Comparison of ENCODE assay signal across 8 cellular contexts in the genomic region with DNA sequence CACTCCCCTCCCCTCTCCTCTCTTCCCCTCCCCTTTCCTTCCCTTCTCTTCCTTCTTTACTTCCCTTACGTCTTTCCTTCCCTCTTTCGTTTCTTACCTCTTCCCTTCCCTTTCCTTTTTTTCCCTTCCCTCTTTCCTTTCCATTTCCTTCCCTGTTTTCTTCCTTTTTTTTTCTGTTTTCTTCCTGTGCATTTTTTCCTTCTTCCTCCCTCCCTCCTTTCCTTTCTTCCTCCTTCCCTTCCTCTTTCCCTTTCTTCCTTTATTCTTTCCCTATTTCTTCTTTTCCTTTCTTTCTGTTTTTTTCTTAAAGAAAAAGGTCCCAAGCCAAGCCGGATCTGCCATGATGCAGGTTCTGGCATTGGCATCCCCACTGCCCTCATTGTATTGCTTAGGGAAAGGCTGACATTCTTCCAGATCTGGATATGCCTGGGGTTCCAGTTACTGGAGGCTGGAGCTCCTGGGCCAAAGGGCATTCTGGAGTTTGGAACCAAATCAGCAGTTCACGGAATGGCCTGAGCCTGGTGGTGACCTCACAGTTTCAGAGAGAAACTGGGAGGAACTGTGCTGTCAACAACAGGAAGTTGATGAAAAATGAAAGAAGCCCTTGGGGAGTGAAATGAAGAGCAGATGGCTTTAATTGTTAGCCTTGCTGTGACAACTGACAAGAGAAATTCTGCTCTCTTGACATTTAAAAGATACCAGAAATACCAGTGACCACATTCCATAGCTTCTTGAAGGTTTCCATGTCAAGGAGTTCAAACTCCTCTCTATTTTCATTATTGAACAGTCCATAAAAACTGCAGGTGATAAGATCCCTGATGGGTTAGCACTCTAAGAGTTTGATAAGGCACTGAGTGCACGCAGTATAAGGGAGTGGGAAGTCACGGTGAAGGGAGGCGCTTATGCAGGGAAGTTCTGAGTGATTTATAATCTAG.
DNase-seq lines count a peak whose midpoint lies in the region; ATAC-seq and TF ChIP-seq lines count a peak whose summit lies in the region.

No MANE protein-coding gene starts in this region.

- H3K27ac ChIP-seq in OCI-LY7 (ENCODE audit: low read depth, low read length, poor library complexity, severe bottlenecking) (peak overlapping the region; percentile 64), fibroblast of lung (ENCODE audit: insufficient read depth, low read length) (peak overlapping the region; percentile 65)

- H3K4me3 ChIP-seq in OCI-LY7 (ENCODE audit: low read depth, low read length, poor library complexity, severe bottlenecking) (peak overlapping the region; percentile 39), fibroblast of lung (replicated peaks in 1 of 4; ENCODE audit: control extremely low read depth in 1 of 4, insufficient read depth in 1 of 4, low read depth in 3 of 4, low read length in 4 of 4) (no peak overlapping the region)

- ATAC-seq in GM18519 (IDR thresholded peaks at IDR 0.05; ENCODE audit: low FRiP score, unreplicated experiment): peak; percentile 99
- ATAC-seq in HG02938 (IDR thresholded peaks at IDR 0.05; ENCODE audit: unreplicated experiment): peak; percentile 99

- CTCF ChIA-PET in OCI-LY7 (lab: Charles Lee; ENCODE audit: unreplicated experiment): no interaction called here

- DNase-seq in AG08396 (ENCODE audit: low spot score): peak; percentile 48
- peak; percentile 87 for DNase-seq in OCI-LY7 (ENCODE audit: low spot score)
- peak; percentile 51 to 62 for DNase-seq in fibroblast of lung (ENCODE audit: low read depth in 2 of 2)
- DNase-seq in pons (ENCODE audit: low spot score): peak; percentile 54
- DNase-seq in stimulated activated CD8-positive, alpha-beta memory T cell treated with anti-CD3 and anti-CD28 coated beads, Interleukin-4, amount 100 ng/mL, for 48 hours: no peak
- DNase-seq in activated effector memory CD4-positive, alpha-beta T cell treated with anti-CD3 and anti-CD28 coated beads, Interleukin-2, amount 50 U/mL, for 16 hours: no peak

- H3K9me2 ChIP-seq in OCI-LY7 (ENCODE audit: insufficient read depth, low read length): no peaks in the 10 kb centered on the region

- no peaks in the 10 kb centered on the region for H4K20me1 ChIP-seq in OCI-LY7 (ENCODE audit: insufficient read depth, low read length)
- H4K20me1 ChIP-seq in fibroblast of lung (ENCODE audit: control insufficient read depth, extremely low read depth, insufficient read depth, low read length): no peaks in the 10 kb centered on the region

- H3K4me2 ChIP-seq in OCI-LY7 (ENCODE audit: low read length) (peak overlapping the region; percentile 62), fibroblast of lung (ENCODE audit: extremely low read depth, insufficient read depth, low read length) (peak overlapping the region; percentile 15)

- no peaks in the 10 kb centered on the region for H3K27me3 ChIP-seq in fibroblast of lung (ENCODE audit: control insufficient read depth, insufficient read depth, low read length)

- no peaks in the 10 kb centered on the region for H3K36me3 ChIP-seq in OCI-LY7 (ENCODE audit: insufficient read depth, low read length)
- no peaks in the 10 kb centered on the region for H3K36me3 ChIP-seq in fibroblast of lung (ENCODE audit: control insufficient read depth, insufficient read depth, low read length)

- H3K9ac ChIP-seq in fibroblast of lung (ENCODE audit: insufficient read depth, low read length): peak overlapping the region; percentile 20

- H3K9me3 ChIP-seq in OCI-LY7 (ENCODE audit: low read length) (no peaks in the 10 kb centered on the region), fibroblast of lung (ENCODE audit: control insufficient read depth, insufficient read depth, low read depth, low read length) (no peaks in the 10 kb centered on the region)

- POLR2A ChIA-PET in OCI-LY7 (lab: Charles Lee): interaction anchor here (0.6 to 1.2 kb wide), 2 partner anchors 17 to 369 kb away, joined by 3 read pairs; no protein-coding TSS in a partner anchor

- H3K4me1 ChIP-seq in OCI-LY7 (ENCODE audit: insufficient read depth, low read length, poor library complexity, severe bottlenecking) (peaks cover 21% of the 10 kb centered on the region), fibroblast of lung (ENCODE audit: control insufficient read depth, extremely low read depth, insufficient read depth, low read length) (peaks cover 2% of the 10 kb centered on the region)

- no TSS peak for BruUV-seq in OCI-LY7 (replicated peaks; lab: Mats Ljungman, UMichigan)

- intact Hi-C loops in OCI-LY7 (cut with micrococcal nuclease; ENCODE audit: unreplicated experiment): no loop called here

- H2AFZ ChIP-seq in OCI-LY7 (ENCODE audit: low read length): peak overlapping the region; percentile 87
- peak overlapping the region; percentile 34 for H2AFZ ChIP-seq in fibroblast of lung (ENCODE audit: low read length)

- H3K79me2 ChIP-seq in OCI-LY7 (ENCODE audit: insufficient read depth, low read depth, low read length) (no peaks in the 10 kb centered on the region), fibroblast of lung (ENCODE audit: control insufficient read depth, insufficient read depth, low read length) (no peaks in the 10 kb centered on the region)

- no peak for TF ChIP-seq CTCF in OCI-LY7 (conservative IDR thresholded peaks at IDR 0.05; ENCODE audit: low read length)
- TF ChIP-seq CTCF in fibroblast of lung (conservative IDR thresholded peaks at IDR 0.05 in 1 of 2, IDR thresholded peaks at IDR 0.05 in 1 of 2; ENCODE audit: low read depth in 1 of 2, low read length in 2 of 2): no peak

Comparison
In these comparisons a context has a peak if more than half of its experiments do, and no peak if none do; other contexts are left out.
1. DNase-seq: peak in AG08396 (single experiment), OCI-LY7 (single experiment), fibroblast of lung (2 of 2) and pons (single experiment); none in stimulated activated CD8-positive, alpha-beta memory T cell treated with anti-CD3 and anti-CD28 coated beads, Interleukin-4, amount 100 ng/mL, for 48 hours (single experiment) and activated effector memory CD4-positive, alpha-beta T cell treated with anti-CD3 and anti-CD28 coated beads, Interleukin-2, amount 50 U/mL, for 16 hours (single experiment).